In the genomic region with DNA sequence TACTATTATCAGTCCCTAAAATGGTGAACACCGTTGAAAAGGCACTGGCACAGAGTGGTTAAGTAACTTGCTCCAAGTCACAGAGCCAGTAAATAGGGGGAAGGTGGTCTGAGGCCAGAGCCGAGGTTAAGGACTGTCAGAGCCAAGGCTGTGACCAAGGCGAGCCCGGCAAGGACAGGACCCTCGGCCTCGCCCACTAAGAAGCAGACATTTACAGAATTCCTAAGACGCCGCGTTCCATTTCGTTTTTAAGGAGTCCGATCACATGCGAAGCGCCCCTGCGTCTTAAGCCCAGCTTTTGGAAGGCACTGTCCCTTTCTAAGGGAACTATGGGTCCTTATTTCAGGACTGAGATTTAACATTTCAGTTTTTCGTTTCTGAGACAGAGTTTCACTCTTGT, we compare ENCODE assay signal across 8 cellular contexts. TPM values are rescaled to one million over a fixed set of nuclear protein-coding genes. Genes with fewer than 3 reads are reported as not detected.
A peak's percentile ranks its signal among the peaks of the same experiment; 100 is the strongest.
DNase-seq lines count a peak whose midpoint lies in the region; ATAC-seq lines count a peak whose summit lies in the region.

No MANE protein-coding gene starts in this region.

- H3K36me3 Mint-ChIP-seq in activated CD4-positive, alpha-beta memory T cell treated with anti-CD3 and anti-CD28 coated beads, Interleukin-2, amount 10 ng/mL, durations not matched to agents 7 days and 5 days (ENCODE audit: low read depth), result peaks cover 38% of the 10 kb centered on the region
- peaks cover 7% of the 10 kb centered on the region for H3K36me3 Mint-ChIP-seq in stimulated activated memory B cell treated with anti-CD40 and anti-IgM and Interleukin-4, amounts not matched to agents 10 μg/mL and 1 μg/mL and 100 μg/mL, for 72 hours

- DNase-seq in DMS53 (lab: John Stamatoyannopoulos, UW) (peak; percentile 36), DMS53 treated with DMSO at 0.1 percent for 48 hours (lab: John Stamatoyannopoulos, UW; ENCODE audit: unreplicated experiment) (no peak), NCI-H2107 treated with DMSO at 0.1 percent for 48 hours (lab: John Stamatoyannopoulos, UW; ENCODE audit: unreplicated experiment) (no peak)
- no peak for DNase-seq in activated CD4-positive, alpha-beta memory T cell treated with anti-CD3 and anti-CD28 coated beads, Interleukin-2, amount 10 ng/mL, durations not matched to agents 7 days and 5 days

- peak overlapping the region; percentile 88 for H3K4me3 Mint-ChIP-seq in activated CD4-positive, alpha-beta memory T cell treated with anti-CD3 and anti-CD28 coated beads, Interleukin-2, amount 10 ng/mL, durations not matched to agents 7 days and 5 days
- peak overlapping the region; percentile 95 for H3K4me3 Mint-ChIP-seq in stimulated activated memory B cell treated with anti-CD40 and anti-IgM and Interleukin-4, amounts not matched to agents 10 μg/mL and 1 μg/mL and 100 μg/mL, for 72 hours

- peaks cover 47% of the 10 kb centered on the region for H3K4me1 Mint-ChIP-seq in activated CD4-positive, alpha-beta memory T cell treated with anti-CD3 and anti-CD28 coated beads, Interleukin-2, amount 10 ng/mL, durations not matched to agents 7 days and 5 days
- peaks cover 49% of the 10 kb centered on the region for H3K4me1 Mint-ChIP-seq in stimulated activated memory B cell treated with anti-CD40 and anti-IgM and Interleukin-4, amounts not matched to agents 10 μg/mL and 1 μg/mL and 100 μg/mL, for 72 hours

- POLR2A ChIA-PET in activated CD4-positive, alpha-beta memory T cell treated with anti-CD3 and anti-CD28 coated beads, Interleukin-2, amount 10 ng/mL, durations not matched to agents 7 days and 5 days (lab: Charles Lee), result interaction anchor here (0.8 to 2.5 kb wide), 13 partner anchors 10 to 941 kb away, joined by 3 to 26 read pairs (median 5); a partner anchor contains a TSS

- H3K27ac Mint-ChIP-seq in activated CD4-positive, alpha-beta memory T cell treated with anti-CD3 and anti-CD28 coated beads, Interleukin-2, amount 10 ng/mL, durations not matched to agents 7 days and 5 days, result peak overlapping the region; percentile 89
- H3K27ac Mint-ChIP-seq in stimulated activated memory B cell treated with anti-CD40 and anti-IgM and Interleukin-4, amounts not matched to agents 10 μg/mL and 1 μg/mL and 100 μg/mL, for 72 hours, result peak overlapping the region; percentile 96

- CTCF ChIA-PET in activated CD4-positive, alpha-beta memory T cell treated with anti-CD3 and anti-CD28 coated beads, Interleukin-2, amount 10 ng/mL, durations not matched to agents 7 days and 5 days (lab: Charles Lee), result interaction anchor here (0.6 to 1.8 kb wide), 5 partner anchors 12 to 1710 kb away, joined by 3 to 8 read pairs (median 3); no protein-coding TSS in a partner anchor

- peak overlapping the region; percentile 81 for H3K4me3 ChIP-seq in iPS-11a (ENCODE audit: low read depth, low read length)

- ATAC-seq in stimulated activated memory B cell treated with anti-CD40 and anti-IgM and Interleukin-4, amounts not matched to agents 10 μg/mL and 1 μg/mL and 100 μg/mL, for 72 hours, result no peak
- ATAC-seq in HG03565 (IDR thresholded peaks at IDR 0.05; ENCODE audit: unreplicated experiment) (no peak), GM19455 (IDR thresholded peaks at IDR 0.05; ENCODE audit: unreplicated experiment) (no peak)

- no peaks in the 10 kb centered on the region for H3K9me3 Mint-ChIP-seq in activated CD4-positive, alpha-beta memory T cell treated with anti-CD3 and anti-CD28 coated beads, Interleukin-2, amount 10 ng/mL, durations not matched to agents 7 days and 5 days
- H3K9me3 Mint-ChIP-seq in stimulated activated memory B cell treated with anti-CD40 and anti-IgM and Interleukin-4, amounts not matched to agents 10 μg/mL and 1 μg/mL and 100 μg/mL, for 72 hours, result no peaks in the 10 kb centered on the region

- peaks cover 8% of the 10 kb centered on the region for H3K27me3 Mint-ChIP-seq in activated CD4-positive, alpha-beta memory T cell treated with anti-CD3 and anti-CD28 coated beads, Interleukin-2, amount 10 ng/mL, durations not matched to agents 7 days and 5 days
- H3K27me3 Mint-ChIP-seq in stimulated activated memory B cell treated with anti-CD40 and anti-IgM and Interleukin-4, amounts not matched to agents 10 μg/mL and 1 μg/mL and 100 μg/mL, for 72 hours, result no peaks in the 10 kb centered on the region

RNA-seq across cellular contexts. Expression of a gene that starts 1.0 kb away (rescaled TPM):
- 100 to 1,000 TPM; 161 to 165 TPM for total RNA-seq in activated CD4-positive, alpha-beta memory T cell treated with anti-CD3 and anti-CD28 coated beads, Interleukin-2, amount 10 ng/mL, durations not matched to agents 7 days and 5 days
